ENCODE assay signal across 8 cellular contexts in the genomic region with DNA sequence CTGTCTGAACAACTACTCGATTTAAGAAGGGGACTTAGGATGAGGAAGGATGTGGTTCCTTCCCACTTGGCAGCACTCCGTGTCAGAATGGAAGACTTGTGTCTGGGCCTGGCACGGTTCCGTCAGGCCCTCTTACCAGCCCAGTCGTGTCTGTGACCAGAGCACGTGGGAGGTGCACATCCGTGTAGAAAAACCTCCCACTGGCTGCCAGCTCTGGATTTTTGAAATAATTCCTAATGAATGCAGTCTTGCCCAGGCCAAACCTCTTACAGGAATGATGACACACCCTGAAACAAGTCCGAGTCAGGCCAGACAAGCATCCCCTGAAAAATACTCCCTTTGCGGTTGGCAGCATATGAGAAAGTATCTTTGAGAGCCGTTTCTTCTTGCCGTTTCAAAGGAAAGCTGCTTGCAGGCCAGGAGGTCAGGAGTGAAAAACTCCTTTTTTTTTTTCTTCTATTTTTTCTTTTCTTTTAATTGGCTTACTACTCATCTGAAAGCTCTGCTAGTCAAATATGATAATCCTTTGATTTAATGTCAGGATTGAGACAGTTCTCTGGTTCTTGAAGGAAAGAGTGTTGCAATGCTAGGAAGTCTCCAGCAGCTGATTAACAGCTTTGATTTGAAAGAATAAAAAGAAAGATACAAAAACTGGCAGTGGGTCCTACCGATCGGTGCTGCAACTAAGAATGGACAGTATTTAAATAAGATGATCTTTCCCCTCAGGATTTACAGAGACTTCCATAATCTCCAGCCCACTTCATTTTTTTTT. TPM values are rescaled to one million over a fixed set of nuclear protein-coding genes. Genes with fewer than 3 reads are reported as not detected.
DNase-seq lines count a peak whose midpoint lies in the region; ATAC-seq, FAIRE-seq and TF ChIP-seq lines count a peak whose summit lies in the region.

No MANE protein-coding gene starts in this region.

- peaks cover 0 to 36% (median 22%) of the 10 kb centered on the region in 9 donors for H3K4me1 ChIP-seq in heart right ventricle

- TF ChIP-seq CTCF in heart right ventricle (IDR thresholded peaks at IDR 0.05), result no peak

- intact Hi-C loops in heart right ventricle (cut with DNase I), result no loop called here
- intact Hi-C loops in sciatic nerve (cut with DNase I), result no loop called here

- no peaks in the 10 kb centered on the region for H3K27me3 ChIP-seq in heart right ventricle

- no peaks in the 10 kb centered on the region for H3K36me3 ChIP-seq in heart right ventricle

- H3K27ac ChIP-seq in heart right ventricle, result peak overlapping the region in 7 of 10 donors; percentile 4 to 63 (median 44)

- H3K9me3 ChIP-seq in heart right ventricle, result no peaks in the 10 kb centered on the region

- 25 to 30% methylated on average over 13 of the region's 13 CpGs for WGBS in heart right ventricle, 2 donors

- peak overlapping the region in 3 of 10 donors; percentile 0 to 16 (median 13) for H3K4me3 ChIP-seq in heart right ventricle

- ATAC-seq in heart right ventricle (peak; percentile 81 to 92 (median 84)), sciatic nerve (peak; percentile 92)

- no peak for FAIRE-seq in frontal cortex (lab: Jason Lieb, UNC)

- DNase-seq in GDM1 (lab: John Stamatoyannopoulos, UW), result peak; percentile 43
- DNase-seq in UCSD-AML1 (lab: John Stamatoyannopoulos, UW; ENCODE audit: unreplicated experiment), result peak; percentile 80
- peak; percentile 49 to 55 for DNase-seq in heart right ventricle
- peak; percentile 80 for DNase-seq in sciatic nerve (ENCODE audit: low spot score)
- DNase-seq in NCI-H2196 (lab: John Stamatoyannopoulos, UW; ENCODE audit: unreplicated experiment), result no peak
- no peak for DNase-seq in NCI-H2227 (lab: John Stamatoyannopoulos, UW; ENCODE audit: unreplicated experiment)
- DNase-seq in frontal cortex (ENCODE audit: low spot score in 2 of 2), result no peak
- DNase-seq in stimulated activated CD4-positive, alpha-beta T cell treated with anti-CD3 and anti-CD28 coated beads, Interleukin-4, amount 100 ng/mL, for 1 hour, result no peak

RNA-seq across cellular contexts. Expression of a gene that starts 19.8 kb away (rescaled TPM):
- total RNA-seq in heart right ventricle (10 to 100 TPM in 4 of 10 donors, 1 to 10 TPM in 6; 3.9 to 11.9 (median 8.7) TPM), sciatic nerve (21.4 TPM), frontal cortex (13.9 TPM)
- polyA plus RNA-seq in heart right ventricle, result 1 to 10 TPM; 2.1 to 5.9 TPM

Comparison
In these comparisons a context has a peak if more than half of its experiments do, and no peak if none do; other contexts are left out.
1. DNase-seq: peak in GDM1 (single experiment), UCSD-AML1 (single experiment), heart right ventricle (2 of 2) and sciatic nerve (single experiment); none in NCI-H2196 (single experiment), NCI-H2227 (single experiment), frontal cortex (0 of 2) and stimulated activated CD4-positive, alpha-beta T cell treated with anti-CD3 and anti-CD28 coated beads, Interleukin-4, amount 100 ng/mL, for 1 hour (single experiment).